14 cellular contexts compared by ENCODE assay signal in the genomic region with DNA sequence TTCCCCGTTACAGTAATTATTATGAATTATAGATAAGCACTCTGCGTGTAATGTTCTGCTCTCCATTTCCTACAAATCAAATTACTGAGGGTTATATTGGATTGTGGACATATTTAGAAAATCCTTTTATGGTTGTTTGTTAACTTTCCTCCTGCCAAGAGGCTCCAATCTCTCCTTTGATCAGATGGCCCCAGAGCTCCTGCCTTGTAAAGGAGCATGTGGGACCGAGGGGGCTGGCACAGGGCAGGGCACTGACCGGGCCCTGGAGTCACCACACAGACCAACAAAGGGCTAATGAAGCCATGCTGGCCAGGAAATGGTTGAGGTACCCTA.
DNase-seq lines count a peak whose midpoint lies in the region; TF ChIP-seq lines count a peak whose summit lies in the region.
"Had no signal": no experiment of that assay in that cellular context is flagged by ENCODE, and none has a peak within 500 bp of the region (broad histone marks: within the 10 kb centered on the region; RNA-seq: fewer than 3 reads in every experiment).

No MANE protein-coding gene starts in this region.

- H3K36me3 ChIP-seq in neural progenitor cell: no peaks in the 10 kb centered on the region
- H3K36me3 ChIP-seq: BLaER1 treated with 17β-estradiol and CSF1 and Interleukin-3, amounts not matched to agents 10 nM and 100 nM had no signal

- no peak overlapping the region for H3K9ac ChIP-seq in neural progenitor cell
- H3K9ac ChIP-seq: BLaER1 treated with 17β-estradiol and CSF1 and Interleukin-3, amounts not matched to agents 10 nM and 100 nM had no signal

- H3K9me3 ChIP-seq in neural progenitor cell (ENCODE audit: low read depth): no peaks in the 10 kb centered on the region

- H4K20me1 ChIP-seq in neural progenitor cell (ENCODE audit: low read depth): no peaks in the 10 kb centered on the region
- H4K20me1 ChIP-seq: BLaER1 treated with 17β-estradiol and CSF1 and Interleukin-3, amounts not matched to agents 10 nM and 100 nM had no signal

- H3K4me3 ChIP-seq in neural progenitor cell: no peak overlapping the region
- H3K4me3 ChIP-seq: BLaER1 treated with 17β-estradiol and CSF1 and Interleukin-3, amounts not matched to agents 10 nM and 100 nM; GM12878 had no signal

- TF ChIP-seq CTCF in VCaP (conservative IDR thresholded peaks at IDR 0.05) (no peak), neural progenitor cell (IDR thresholded peaks at IDR 0.05) (no peak)

- H3K36me3 Mint-ChIP-seq in neural progenitor cell: no peaks in the 10 kb centered on the region
- H3K36me3 Mint-ChIP-seq: CD4-positive, CD25-positive, alpha-beta regulatory T cell had no signal

- H3K27ac ChIP-seq in VCaP: 0 out of 2 replicates have a peak overlapping the region, but pooled peaks have one; percentile 30
- no peak overlapping the region for H3K27ac ChIP-seq in neural progenitor cell
- H3K27ac ChIP-seq: 22Rv1; BLaER1 treated with 17β-estradiol and CSF1 and Interleukin-3, amounts not matched to agents 10 nM and 100 nM had no signal

- H3K4me3 Mint-ChIP-seq in neural progenitor cell: no peak overlapping the region
- H3K4me3 Mint-ChIP-seq: CD4-positive, CD25-positive, alpha-beta regulatory T cell had no signal

- no peaks in the 10 kb centered on the region for H3K4me1 ChIP-seq in neural progenitor cell
- H3K4me1 ChIP-seq: BLaER1 treated with 17β-estradiol and CSF1 and Interleukin-3, amounts not matched to agents 10 nM and 100 nM had no signal

- H3K9me3 Mint-ChIP-seq in neural progenitor cell: peaks cover 4% of the 10 kb centered on the region

- H3K4me1 Mint-ChIP-seq in neural progenitor cell: no peaks in the 10 kb centered on the region
- H3K4me1 Mint-ChIP-seq: CD4-positive, CD25-positive, alpha-beta regulatory T cell had no signal

- DNase-seq in NCI-H1092 treated with DMSO at 0.1 percent for 48 hours (lab: John Stamatoyannopoulos, UW) (peak; percentile 34), NCI-H1092 (lab: John Stamatoyannopoulos, UW) (no peak), neural progenitor cell (ENCODE audit: low spot score) (no peak), NCI-H226 (no peak)
- DNase-seq in stimulated activated CD4-positive, alpha-beta T cell treated with anti-CD3 and anti-CD28 coated beads, Interleukin-2, amount 100 ng/mL, for 48 hours: no peak
- DNase-seq in NK-92 treated with Interleukin-12 subunit alpha and Interleukin-12 subunit beta, amount 100 ng/mL, for 24 hours (lab: John Stamatoyannopoulos, UW): no peak
- DNase-seq: AML-193; Calu3; CD4-positive, CD25-positive, alpha-beta regulatory T cell; DMS 273 treated with DMSO at 0.1 percent for 48 hours had no signal

- no peaks in the 10 kb centered on the region for H3K79me2 ChIP-seq in neural progenitor cell (ENCODE audit: low read depth)

- no peaks in the 10 kb centered on the region for H3K27me3 ChIP-seq in neural progenitor cell
- H3K27me3 ChIP-seq: BLaER1 treated with 17β-estradiol and CSF1 and Interleukin-3, amounts not matched to agents 10 nM and 100 nM had no signal

- no peak overlapping the region for H3K4me2 ChIP-seq in neural progenitor cell
- H3K4me2 ChIP-seq: BLaER1 treated with 17β-estradiol and CSF1 and Interleukin-3, amounts not matched to agents 10 nM and 100 nM had no signal

- no peak overlapping the region for H2AFZ ChIP-seq in neural progenitor cell (replicated peaks)

- H3K27ac Mint-ChIP-seq in neural progenitor cell: peak overlapping the region; percentile 24
- H3K27ac Mint-ChIP-seq: CD4-positive, CD25-positive, alpha-beta regulatory T cell had no signal

- no peaks in the 10 kb centered on the region for H3K27me3 Mint-ChIP-seq in neural progenitor cell (ENCODE audit: insufficient read depth, low read depth)

- no peaks in the 10 kb centered on the region for H3F3A ChIP-seq in neural progenitor cell (ENCODE audit: low read depth)
